Comparison of ENCODE assay signal across 12 cellular contexts in the genomic region with DNA sequence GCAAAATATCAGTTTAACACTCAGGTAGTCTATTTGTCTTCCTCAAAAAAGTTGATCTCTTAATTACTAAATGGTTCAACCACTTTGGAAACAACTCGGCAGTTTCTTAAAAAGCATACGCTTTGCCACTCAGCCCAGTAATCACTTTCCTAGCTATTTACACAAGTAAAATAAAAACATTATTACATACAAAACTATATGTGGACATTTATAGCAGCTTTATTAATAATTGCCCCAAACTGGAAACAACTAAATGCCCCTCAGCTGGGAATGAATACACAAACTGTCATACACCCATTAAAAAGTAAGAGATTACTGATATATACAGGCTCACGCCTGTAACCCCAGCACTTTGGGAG. TPM values are rescaled to one million over a fixed set of nuclear protein-coding genes. Genes with fewer than 3 reads are reported as not detected.
A peak's percentile ranks its signal among the peaks of the same experiment; 100 is the strongest.
DNase-seq lines count a peak whose midpoint lies in the region; TF ChIP-seq lines count a peak whose summit lies in the region.
"Had no signal": no experiment of that assay in that cellular context is flagged by ENCODE, and none has a peak within 500 bp of the region (broad histone marks: within the 10 kb centered on the region; RNA-seq: fewer than 3 reads in every experiment).

No MANE protein-coding gene starts in this region.

- DNase-seq in T-helper 2 cell treated with Interferon-gamma antibody and Interleukin-4, amounts not matched to agents 5 μg/mL and 100 μg/mL, for 36 hours (ENCODE audit: low spot score), result no peak
- DNase-seq in T-helper 2 cell (no peak), Karpas-422 (peak; percentile 70), nephron progenitor cell (no peak), GM03348 (ENCODE audit: low spot score) (no peak), DMS153 (lab: John Stamatoyannopoulos, UW) (no peak), NCI-H1694 (lab: John Stamatoyannopoulos, UW) (no peak)
- no peak for DNase-seq in activated naive CD8-positive, alpha-beta T cell treated with anti-CD3 and anti-CD28 coated beads for 36 hours
- DNase-seq: GF-D8, NCI-H510A treated with DMSO at 0.1 percent for 48 hours had no signal

- no peaks in the 10 kb centered on the region for H3K9me3 Mint-ChIP-seq in T-helper 2 cell treated with Interferon-gamma antibody and Interleukin-4, amounts not matched to agents 5 μg/mL and 100 μg/mL, for 36 hours
- H3K9me3 Mint-ChIP-seq in activated naive CD8-positive, alpha-beta T cell treated with anti-CD3 and anti-CD28 coated beads for 36 hours, result no peaks in the 10 kb centered on the region
- H3K9me3 Mint-ChIP-seq in nephron progenitor cell, result no peaks in the 10 kb centered on the region
- H3K9me3 Mint-ChIP-seq: brain, neural progenitor cell had no signal

- H2AFZ ChIP-seq in Karpas-422 (ENCODE audit: low read length), result no peak overlapping the region
- H2AFZ ChIP-seq: neural progenitor cell had no signal

- H3K4me2 ChIP-seq in Karpas-422 (ENCODE audit: low read depth, low read length, poor library complexity, severe bottlenecking), result no peak overlapping the region
- H3K4me2 ChIP-seq: neural progenitor cell had no signal

- H3K36me3 ChIP-seq in Karpas-422 (ENCODE audit: insufficient read depth, low read length), result peaks cover 26% of the 10 kb centered on the region

- no peak overlapping the region for H3K4me3 ChIP-seq in Karpas-422 (ENCODE audit: low read length)
- H3K4me3 ChIP-seq: neural progenitor cell had no signal

- peaks cover 5% of the 10 kb centered on the region; the same call in 1 of the 2 replicates for H4K20me1 ChIP-seq in Karpas-422 (ENCODE audit: insufficient read depth, low read depth, low read length)

- peak overlapping the region; percentile 6 for H3K27ac Mint-ChIP-seq in T-helper 2 cell treated with Interferon-gamma antibody and Interleukin-4, amounts not matched to agents 5 μg/mL and 100 μg/mL, for 36 hours
- H3K27ac Mint-ChIP-seq in activated naive CD8-positive, alpha-beta T cell treated with anti-CD3 and anti-CD28 coated beads for 36 hours, result peak overlapping the region; percentile 98
- peak overlapping the region; percentile 41 for H3K27ac Mint-ChIP-seq in nephron progenitor cell
- H3K27ac Mint-ChIP-seq: neural progenitor cell had no signal

- H3K4me1 ChIP-seq in Karpas-422 (ENCODE audit: low read length), result peaks cover 4% of the 10 kb centered on the region

- no peak overlapping the region for H3K9ac ChIP-seq in Karpas-422 (ENCODE audit: low read length)
- H3K9ac ChIP-seq: neural progenitor cell had no signal

- no peaks in the 10 kb centered on the region for H3K27me3 ChIP-seq in Karpas-422 (ENCODE audit: low read length)
- H3K27me3 ChIP-seq: neural progenitor cell had no signal

- no peaks in the 10 kb centered on the region for H3K79me2 ChIP-seq in Karpas-422 (ENCODE audit: low read length)

- H3K27ac ChIP-seq in Karpas-422 (ENCODE audit: low read length), result no peak overlapping the region

- TF ChIP-seq CTCF in nephron progenitor cell (IDR thresholded peaks at IDR 0.05), result no peak

- H3K9me3 ChIP-seq in Karpas-422 (ENCODE audit: low read length), result no peaks in the 10 kb centered on the region

- no peaks in the 10 kb centered on the region for H3K9me2 ChIP-seq in Karpas-422 (replicated peaks; ENCODE audit: insufficient read depth, low read length)

- peaks cover 28% of the 10 kb centered on the region for H3K4me1 Mint-ChIP-seq in T-helper 2 cell treated with Interferon-gamma antibody and Interleukin-4, amounts not matched to agents 5 μg/mL and 100 μg/mL, for 36 hours (ENCODE audit: low read depth)
- peaks cover 40% of the 10 kb centered on the region for H3K4me1 Mint-ChIP-seq in activated naive CD8-positive, alpha-beta T cell treated with anti-CD3 and anti-CD28 coated beads for 36 hours
- H3K4me1 Mint-ChIP-seq in nephron progenitor cell, result peaks cover 18% of the 10 kb centered on the region

- H3K4me3 Mint-ChIP-seq in T-helper 2 cell treated with Interferon-gamma antibody and Interleukin-4, amounts not matched to agents 5 μg/mL and 100 μg/mL, for 36 hours, result no peak overlapping the region
- H3K4me3 Mint-ChIP-seq in activated naive CD8-positive, alpha-beta T cell treated with anti-CD3 and anti-CD28 coated beads for 36 hours, result no peak overlapping the region
- no peak overlapping the region for H3K4me3 Mint-ChIP-seq in nephron progenitor cell
- H3K4me3 Mint-ChIP-seq: brain, neural progenitor cell had no signal

- H3K27me3 Mint-ChIP-seq in T-helper 2 cell treated with Interferon-gamma antibody and Interleukin-4, amounts not matched to agents 5 μg/mL and 100 μg/mL, for 36 hours (ENCODE audit: low read depth), result no peaks in the 10 kb centered on the region
- H3K27me3 Mint-ChIP-seq in activated naive CD8-positive, alpha-beta T cell treated with anti-CD3 and anti-CD28 coated beads for 36 hours, result peaks cover 36% of the 10 kb centered on the region
- peaks cover 2% of the 10 kb centered on the region for H3K27me3 Mint-ChIP-seq in nephron progenitor cell (ENCODE audit: low read depth, poor library complexity)

- H3K36me3 Mint-ChIP-seq in T-helper 2 cell treated with Interferon-gamma antibody and Interleukin-4, amounts not matched to agents 5 μg/mL and 100 μg/mL, for 36 hours (ENCODE audit: low read depth), result peaks cover 45% of the 10 kb centered on the region
- peaks cover 42% of the 10 kb centered on the region for H3K36me3 Mint-ChIP-seq in activated naive CD8-positive, alpha-beta T cell treated with anti-CD3 and anti-CD28 coated beads for 36 hours
- H3K36me3 Mint-ChIP-seq in nephron progenitor cell (ENCODE audit: low read depth), result peaks cover 39% of the 10 kb centered on the region

RNA-seq across cellular contexts. Expression of gene EEF1A1, which starts 7.4 kb away (rescaled TPM):
- total RNA-seq in Karpas-422 (2014; rRNA removed; shearing (Covaris generic); ENCODE audit: low replicate concordance), result 10,549 and 10,623 TPM in 2 replicates
- over 10,000 TPM in 1 of 2 experiments, 1,000 to 10,000 TPM in 1; 9,928 to 10,412 TPM for total RNA-seq in activated naive CD8-positive, alpha-beta T cell treated with anti-CD3 and anti-CD28 coated beads for 36 hours

RNA-seq across cellular contexts. Expression of gene MTO1, which starts 51.9 kb away (rescaled TPM):
- total RNA-seq in Karpas-422 (2014; rRNA removed; shearing (Covaris generic); ENCODE audit: low replicate concordance), result 42.9 and 65.9 TPM in 2 replicates
- 10 to 100 TPM; 48.9 to 51.2 TPM for total RNA-seq in activated naive CD8-positive, alpha-beta T cell treated with anti-CD3 and anti-CD28 coated beads for 36 hours

Comparison
In these comparisons a context has a peak if more than half of its experiments do, and no peak if none do; other contexts are left out.
1. H3K27ac Mint-ChIP-seq: peak in every context shown above with its lines; median percentile 98 in activated naive CD8-positive, alpha-beta T cell treated with anti-CD3 and anti-CD28 coated beads for 36 hours; 41 in nephron progenitor cell; 6 in T-helper 2 cell treated with Interferon-gamma antibody and Interleukin-4, amounts not matched to agents 5 μg/mL and 100 μg/mL, for 36 hours.